Comparison of ENCODE assay signal across 8 cellular contexts in genomic region chr2:152718909-152719645, GRCh38.
DNase-seq lines count a peak whose midpoint lies in the region; FAIRE-seq and TF ChIP-seq lines count a peak whose summit lies in the region.

No MANE protein-coding gene starts in this region.

- peaks cover 72% of the 10 kb centered on the region for H3K4me1 ChIP-seq in Loucy (ENCODE audit: insufficient read depth, low read length, poor library complexity, severe bottlenecking)

- peak overlapping the region; percentile 87 for H3K9ac ChIP-seq in Loucy (ENCODE audit: low read depth, low read length, poor library complexity, severe bottlenecking)

- H4K20me1 ChIP-seq in Loucy (ENCODE audit: insufficient read depth, low read length, poor library complexity, severe bottlenecking): peaks cover 82% of the 10 kb centered on the region

- peak overlapping the region; percentile 90 to 100 for H3K27ac ChIP-seq in coronary artery

- H3K9me3 ChIP-seq in Loucy (ENCODE audit: insufficient read depth, low read depth, low read length): no peaks in the 10 kb centered on the region

- H3K36me3 ChIP-seq in Loucy (ENCODE audit: insufficient read depth, low read length): peaks cover 1% of the 10 kb centered on the region; the same call in 1 of the 2 replicates

- no peak for TF ChIP-seq CTCF in Loucy (conservative IDR thresholded peaks at IDR 0.05; ENCODE audit: low read length)
- TF ChIP-seq CTCF in coronary artery (IDR thresholded peaks at IDR 0.05): no peak

- H2AFZ ChIP-seq in Loucy (ENCODE audit: low read length): peak overlapping the region; percentile 96

- peak; percentile 48 for DNase-seq in stimulated activated CD4-positive, alpha-beta T cell treated with anti-CD3 and anti-CD28 coated beads, Interleukin-1b, Interleukin-23, amount 100 ng/mL, for 48 hours
- DNase-seq in stimulated activated CD4-positive, alpha-beta T cell treated with anti-CD3 and anti-CD28 coated beads, Interleukin-4, amount 100 ng/mL, for 4 hours: no peak
- DNase-seq in HEK293T (ENCODE audit: extremely low spot score) (peak; percentile 60), RPMI8226 (peak; percentile 84), coronary artery (ENCODE audit: low spot score) (no peak), medulla oblongata (ENCODE audit: extremely low spot score) (peak; percentile 28), urothelium cell line (ENCODE audit: low spot score) (peak; percentile 41)

- POLR2A ChIA-PET in HEK293T (lab: Yijun Ruan, JAX): no interaction called here

- H3K79me2 ChIP-seq in Loucy (ENCODE audit: insufficient read depth, low read length): peaks cover 85% of the 10 kb centered on the region

- H3K4me2 ChIP-seq in Loucy (ENCODE audit: low read depth, low read length, poor library complexity, severe bottlenecking): peak overlapping the region; percentile 74

- no peaks in the 10 kb centered on the region for H3K9me2 ChIP-seq in Loucy (replicated peaks; ENCODE audit: low read depth, low read length)

- peak overlapping the region; percentile 93 for H3K4me3 ChIP-seq in Loucy (ENCODE audit: low read length, poor library complexity, severe bottlenecking)
- peak overlapping the region; percentile 89 for H3K4me3 ChIP-seq in coronary artery

- H3K27me3 ChIP-seq in Loucy (ENCODE audit: insufficient read depth, low read length, poor library complexity, severe bottlenecking): no peaks in the 10 kb centered on the region

- H3F3A ChIP-seq in Loucy (ENCODE audit: low read depth): no peaks in the 10 kb centered on the region

- CTCF ChIA-PET in HEK293T (lab: Yijun Ruan, JAX): no interaction called here

- FAIRE-seq in urothelium cell line (lab: Jason Lieb, UNC): no peak

TF ChIP-seq in HEK293T, 16 proteins besides CTCF, POLR2A, EP300 and RAD21:
- peak; percentile 28; the same call in 1 of the 2 replicates for TF ChIP-seq L3MBTL2 (conservative IDR thresholded peaks at IDR 0.05)
- TF ChIP-seq ZNF384 (IDR thresholded peaks at IDR 0.05): no peak

Comparison
In these comparisons a context has a peak if more than half of its experiments do, and no peak if none do; other contexts are left out.
1. DNase-seq: peak in stimulated activated CD4-positive, alpha-beta T cell treated with anti-CD3 and anti-CD28 coated beads, Interleukin-1b, Interleukin-23, amount 100 ng/mL, for 48 hours (single experiment), HEK293T (single experiment), RPMI8226 (single experiment), medulla oblongata (single experiment) and urothelium cell line (single experiment); none in stimulated activated CD4-positive, alpha-beta T cell treated with anti-CD3 and anti-CD28 coated beads, Interleukin-4, amount 100 ng/mL, for 4 hours (0 of 2) and coronary artery (single experiment).